In the genomic region with DNA sequence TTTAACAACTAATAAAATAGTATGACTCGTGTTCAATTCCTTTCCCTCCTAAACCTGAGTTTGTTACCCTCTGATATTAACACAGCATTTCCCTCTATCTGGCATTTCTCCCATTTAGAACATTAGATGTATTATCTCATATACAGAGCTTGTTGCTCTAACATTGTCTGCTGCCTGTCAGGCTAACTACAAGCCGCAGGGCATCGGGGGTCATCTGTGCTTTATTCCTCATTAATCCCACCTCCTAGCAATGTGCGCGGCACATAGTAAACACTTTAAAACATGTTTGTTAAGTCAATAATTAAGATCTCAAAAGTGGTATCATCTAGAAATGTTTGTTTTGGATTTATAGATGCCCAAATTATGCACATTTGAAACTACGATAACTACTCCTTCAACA, we compare ENCODE assay signal across 23 cellular contexts. TPM values are rescaled to one million over a fixed set of nuclear protein-coding genes. Genes with fewer than 3 reads are reported as not detected.
"Had no signal": no experiment of that assay in that cellular context is flagged by ENCODE, and none has a peak within 500 bp of the region (broad histone marks: within the 10 kb centered on the region; RNA-seq: fewer than 3 reads in every experiment).

No MANE protein-coding gene starts in this region.

- DNase-seq: activated CD4-positive, alpha-beta memory T cell treated with anti-CD3 and anti-CD28 coated beads, Interleukin-2, amount 10 ng/mL, durations not matched to agents 7 days and 5 days; activated CD4-positive, alpha-beta T cell treated with anti-CD3 and anti-CD28 coated beads for 1 hour; activated CD4-positive, alpha-beta T cell treated with anti-CD3 and anti-CD28 coated beads, Interleukin-2, amount 10 ng/mL, durations not matched to agents 7 days and 5 days; activated CD8-positive, alpha-beta memory T cell treated with anti-CD3 and anti-CD28 coated beads, Interleukin-2, amount 50 U/mL, for 48 hours; activated gamma-delta T cell; activated naive CD4-positive, alpha-beta T cell treated with anti-CD3 and anti-CD28 coated beads, Interleukin-2, amount 10 ng/mL, durations not matched to agents 7 days and 5 days; activated T-cell treated with anti-CD3 and anti-CD28 coated beads, Interleukin-2, amount 50 U/mL, for 24 hours; amniotic stem cell; brain microvascular endothelial cell; cortex of kidney; effector memory CD8-positive, alpha-beta T cell; foreskin fibroblast; heart left ventricle; left lung; lower lobe of right lung; mesendoderm; natural killer cell; posterior cingulate gyrus; right cardiac atrium; stimulated activated naive CD4-positive, alpha-beta T cell; T-helper 9 cell had no signal

- H3K27me3 Mint-ChIP-seq: activated CD4-positive, alpha-beta memory T cell treated with anti-CD3 and anti-CD28 coated beads, Interleukin-2, amount 10 ng/mL, durations not matched to agents 7 days and 5 days; activated CD4-positive, alpha-beta T cell treated with anti-CD3 and anti-CD28 coated beads, Interleukin-2, amount 10 ng/mL, durations not matched to agents 7 days and 5 days; activated naive CD4-positive, alpha-beta T cell treated with anti-CD3 and anti-CD28 coated beads, Interleukin-2, amount 10 ng/mL, durations not matched to agents 7 days and 5 days; activated T-cell treated with anti-CD3 and anti-CD28 coated beads, Interleukin-2, amount 50 U/mL, for 24 hours; effector memory CD8-positive, alpha-beta T cell had no signal

- ATAC-seq: effector memory CD8-positive, alpha-beta T cell; heart left ventricle; left lung; lower lobe of right lung; natural killer cell; right cardiac atrium had no signal

- H3K36me3 Mint-ChIP-seq: activated naive CD4-positive, alpha-beta T cell treated with anti-CD3 and anti-CD28 coated beads, Interleukin-2, amount 10 ng/mL, durations not matched to agents 7 days and 5 days; natural killer cell had no signal

- H3K4me1 Mint-ChIP-seq: activated CD4-positive, alpha-beta memory T cell treated with anti-CD3 and anti-CD28 coated beads, Interleukin-2, amount 10 ng/mL, durations not matched to agents 7 days and 5 days; activated CD4-positive, alpha-beta T cell treated with anti-CD3 and anti-CD28 coated beads, Interleukin-2, amount 10 ng/mL, durations not matched to agents 7 days and 5 days; activated naive CD4-positive, alpha-beta T cell treated with anti-CD3 and anti-CD28 coated beads, Interleukin-2, amount 10 ng/mL, durations not matched to agents 7 days and 5 days; natural killer cell had no signal

- H3K9me3 ChIP-seq: lower lobe of right lung, tibial nerve had no signal

- H3K4me3 Mint-ChIP-seq: activated CD4-positive, alpha-beta memory T cell treated with anti-CD3 and anti-CD28 coated beads, Interleukin-2, amount 10 ng/mL, durations not matched to agents 7 days and 5 days; activated CD4-positive, alpha-beta T cell treated with anti-CD3 and anti-CD28 coated beads, Interleukin-2, amount 10 ng/mL, durations not matched to agents 7 days and 5 days; activated naive CD4-positive, alpha-beta T cell treated with anti-CD3 and anti-CD28 coated beads, Interleukin-2, amount 10 ng/mL, durations not matched to agents 7 days and 5 days; activated T-cell treated with anti-CD3 and anti-CD28 coated beads, Interleukin-2, amount 50 U/mL, for 24 hours; effector memory CD8-positive, alpha-beta T cell; natural killer cell; T-helper 1 cell treated with Interleukin-12 subunit alpha and Interleukin-12 subunit beta and Interleukin-4 antibody, amounts not matched to agents 30 μg/mL and 1 μg/mL, for 36 hours had no signal

- H3K4me3 ChIP-seq: heart left ventricle, left lung, lower lobe of right lung, tibial nerve had no signal

- H3K27me3 ChIP-seq: brain microvascular endothelial cell, heart left ventricle, left lung, tibial nerve had no signal

- H3K27ac Mint-ChIP-seq: activated CD4-positive, alpha-beta memory T cell treated with anti-CD3 and anti-CD28 coated beads, Interleukin-2, amount 10 ng/mL, durations not matched to agents 7 days and 5 days; activated CD4-positive, alpha-beta T cell treated with anti-CD3 and anti-CD28 coated beads, Interleukin-2, amount 10 ng/mL, durations not matched to agents 7 days and 5 days; activated naive CD4-positive, alpha-beta T cell treated with anti-CD3 and anti-CD28 coated beads, Interleukin-2, amount 10 ng/mL, durations not matched to agents 7 days and 5 days; activated T-cell treated with anti-CD3 and anti-CD28 coated beads, Interleukin-2, amount 50 U/mL, for 24 hours; effector memory CD8-positive, alpha-beta T cell; natural killer cell; T-helper 1 cell treated with Interleukin-12 subunit alpha and Interleukin-12 subunit beta and Interleukin-4 antibody, amounts not matched to agents 30 μg/mL and 1 μg/mL, for 36 hours had no signal

- H3K9me3 Mint-ChIP-seq: activated CD4-positive, alpha-beta memory T cell treated with anti-CD3 and anti-CD28 coated beads, Interleukin-2, amount 10 ng/mL, durations not matched to agents 7 days and 5 days; activated CD4-positive, alpha-beta T cell treated with anti-CD3 and anti-CD28 coated beads, Interleukin-2, amount 10 ng/mL, durations not matched to agents 7 days and 5 days; activated naive CD4-positive, alpha-beta T cell treated with anti-CD3 and anti-CD28 coated beads, Interleukin-2, amount 10 ng/mL, durations not matched to agents 7 days and 5 days; activated T-cell treated with anti-CD3 and anti-CD28 coated beads, Interleukin-2, amount 50 U/mL, for 24 hours; natural killer cell; T-helper 1 cell treated with Interleukin-12 subunit alpha and Interleukin-12 subunit beta and Interleukin-4 antibody, amounts not matched to agents 30 μg/mL and 1 μg/mL, for 36 hours had no signal

- H3K4me1 ChIP-seq: left lung, lower lobe of right lung, tibial nerve had no signal

- H3K27ac ChIP-seq: brain microvascular endothelial cell, heart left ventricle, left lung, lower lobe of right lung, tibial nerve had no signal

- H3K36me3 ChIP-seq: brain microvascular endothelial cell, heart left ventricle, left lung had no signal

RNA-seq across cellular contexts. Expression of a gene that starts 52.9 kb away (rescaled TPM):
- total RNA-seq: activated CD4-positive, alpha-beta memory T cell treated with anti-CD3 and anti-CD28 coated beads, Interleukin-2, amount 10 ng/mL, durations not matched to agents 7 days and 5 days; activated CD4-positive, alpha-beta T cell treated with anti-CD3 and anti-CD28 coated beads, Interleukin-2, amount 10 ng/mL, durations not matched to agents 7 days and 5 days had no signal
